ENCODE assay signal across 19 cellular contexts in the genomic region with DNA sequence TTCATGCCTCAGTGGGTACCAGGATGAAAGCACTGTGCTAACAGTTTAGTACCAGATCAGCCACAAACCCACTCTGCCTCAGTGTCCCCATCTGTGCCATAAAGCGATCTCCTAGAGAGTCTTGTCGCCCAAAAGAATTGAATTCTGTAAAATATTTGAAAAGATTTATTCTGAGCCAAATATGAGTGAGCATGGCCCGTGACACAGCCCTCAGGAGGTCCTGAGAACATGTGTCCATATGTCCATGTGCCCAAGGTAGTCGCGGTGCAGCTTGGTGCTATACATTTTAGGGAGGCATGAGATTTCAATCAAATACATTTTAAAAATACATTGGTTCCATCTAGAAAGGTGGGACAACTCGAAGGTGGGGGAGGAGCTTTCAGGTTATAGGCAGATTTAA. TPM values are rescaled to one million over a fixed set of nuclear protein-coding genes. Genes with fewer than 3 reads are reported as not detected.
A peak's percentile ranks its signal among the peaks of the same experiment; 100 is the strongest.
DNase-seq lines count a peak whose midpoint lies in the region; TF ChIP-seq lines count a peak whose summit lies in the region.
"Had no signal": no experiment of that assay in that cellular context is flagged by ENCODE, and none has a peak within 500 bp of the region (broad histone marks: within the 10 kb centered on the region; RNA-seq: fewer than 3 reads in every experiment).

No MANE protein-coding gene starts in this region.

- H3K79me2 ChIP-seq in neural progenitor cell (ENCODE audit: low read depth) = no peaks in the 10 kb centered on the region

- H3K4me3 ChIP-seq in coronary artery = no peak overlapping the region
- no peak overlapping the region for H3K4me3 ChIP-seq in neural progenitor cell
- H3K4me3 ChIP-seq: HAP-1 had no signal

- H3K4me1 ChIP-seq in neural progenitor cell = peaks cover 9% of the 10 kb centered on the region
- H3K4me1 ChIP-seq: HAP-1 had no signal

- TF ChIP-seq CTCF in chondrocyte (IDR thresholded peaks at IDR 0.05) (no peak), coronary artery (IDR thresholded peaks at IDR 0.05) (no peak), neural progenitor cell (IDR thresholded peaks at IDR 0.05) (no peak)

- no peaks in the 10 kb centered on the region for H3K36me3 ChIP-seq in neural progenitor cell
- H3K36me3 ChIP-seq: HAP-1 had no signal

- H3K36me3 Mint-ChIP-seq in chondrocyte (ENCODE audit: low read depth) (no peaks in the 10 kb centered on the region), neural progenitor cell (no peaks in the 10 kb centered on the region)

- H3K4me3 Mint-ChIP-seq in chondrocyte (ENCODE audit: unreplicated experiment) (peak overlapping the region; percentile 28), neural progenitor cell (peak overlapping the region; percentile 22)
- H3K4me3 Mint-ChIP-seq: CD4-positive, alpha-beta memory T cell; HFFc6 had no signal

- H3K9me3 Mint-ChIP-seq in chondrocyte (ENCODE audit: low read depth) (no peaks in the 10 kb centered on the region), neural progenitor cell (no peaks in the 10 kb centered on the region)
- H3K9me3 Mint-ChIP-seq: HFFc6 had no signal

- H3K27me3 ChIP-seq in neural progenitor cell = no peaks in the 10 kb centered on the region

- H3K27ac ChIP-seq in coronary artery = no peak overlapping the region
- H3K27ac ChIP-seq in neural progenitor cell = no peak overlapping the region

- H2AFZ ChIP-seq in neural progenitor cell (replicated peaks) = no peak overlapping the region

- H3K9me3 ChIP-seq in neural progenitor cell (ENCODE audit: low read depth) = no peaks in the 10 kb centered on the region
- H3K9me3 ChIP-seq: HAP-1 had no signal

- H3K9ac ChIP-seq in neural progenitor cell = no peak overlapping the region

- H3K4me2 ChIP-seq in neural progenitor cell = no peak overlapping the region

- H3K27ac Mint-ChIP-seq in chondrocyte (ENCODE audit: unreplicated experiment) = no peak overlapping the region
- no peak overlapping the region for H3K27ac Mint-ChIP-seq in neural progenitor cell
- H3K27ac Mint-ChIP-seq: CD4-positive, alpha-beta memory T cell; HFFc6 had no signal

- H3K4me1 Mint-ChIP-seq in chondrocyte (ENCODE audit: low read depth) (peaks cover 40% of the 10 kb centered on the region), neural progenitor cell (peaks cover 51% of the 10 kb centered on the region)
- H3K4me1 Mint-ChIP-seq: CD4-positive, alpha-beta memory T cell had no signal

- no peaks in the 10 kb centered on the region for H4K20me1 ChIP-seq in neural progenitor cell (ENCODE audit: low read depth)

- H3F3A ChIP-seq in neural progenitor cell (ENCODE audit: low read depth) = no peaks in the 10 kb centered on the region

- DNase-seq in chondrocyte (ENCODE audit: low spot score) = no peak
- DNase-seq in coronary artery (ENCODE audit: low spot score) = peak; percentile 38
- DNase-seq in neural progenitor cell (ENCODE audit: low spot score) = no peak
- DNase-seq in ecto neural progenitor cell (ENCODE audit: low spot score) = no peak
- DNase-seq in GF-D8 (lab: John Stamatoyannopoulos, UW) = no peak
- DNase-seq in NCI-H2171 (lab: John Stamatoyannopoulos, UW) = no peak
- DNase-seq: C1 segment of cervical spinal cord; Calu3; CD4-positive, alpha-beta memory T cell; COR-L47; DMS53; DMS79 treated with DMSO at 0.1 percent for 48 hours; GOT3; HFFc6 had no signal

- H3K27me3 Mint-ChIP-seq in chondrocyte (ENCODE audit: low read depth) (no peaks in the 10 kb centered on the region), neural progenitor cell (ENCODE audit: insufficient read depth, low read depth) (peaks cover 3% of the 10 kb centered on the region)

RNA-seq across cellular contexts. Expression of gene NOX5, which starts 15.4 kb away (rescaled TPM):
- total RNA-seq in chondrocyte = not detected in 3 replicates
- total RNA-seq in neural progenitor cell (ENCODE audit: low replicate concordance) = not detected in 2 replicates
- total RNA-seq: A172, A673, Daoy, G401 had no signal
